8 cellular contexts compared by ENCODE assay signal in the genomic region with DNA sequence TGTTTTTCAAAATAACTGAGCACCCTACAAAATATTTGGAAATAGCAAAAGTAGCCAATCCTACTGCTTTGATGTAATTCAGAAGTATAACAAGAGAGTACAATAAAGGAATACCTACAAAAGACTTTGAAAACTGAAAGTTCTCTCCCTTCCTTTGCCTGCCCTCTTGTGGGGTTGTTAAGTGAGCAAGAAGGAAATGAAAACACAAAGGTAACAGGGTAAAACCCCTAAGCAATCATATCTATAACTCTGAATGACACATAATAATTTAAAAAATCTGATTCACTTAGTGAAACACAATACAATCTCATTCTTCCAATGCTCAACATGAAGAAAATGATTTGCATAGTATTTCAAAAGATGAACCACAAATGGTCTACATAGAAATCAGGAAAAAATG.
A peak's percentile ranks its signal among the peaks of the same experiment; 100 is the strongest.
DNase-seq lines count a peak whose midpoint lies in the region; ATAC-seq and TF ChIP-seq lines count a peak whose summit lies in the region.

No MANE protein-coding gene starts in this region.

- TF ChIP-seq CTCF in right lobe of liver (IDR thresholded peaks at IDR 0.05), result peak; percentile 36 to 51 (median 46)

- no peaks in the 10 kb centered on the region for H3K9me3 Mint-ChIP-seq in CD4-positive, alpha-beta memory T cell
- no peaks in the 10 kb centered on the region for H3K9me3 Mint-ChIP-seq in activated naive CD4-positive, alpha-beta T cell treated with anti-CD3 and anti-CD28 coated beads, Interleukin-2, amount 50 U/mL, for 72 hours

- intact Hi-C loops in CD4-positive, alpha-beta memory T cell (cut with micrococcal nuclease), result loop anchor here (1.0 to 5.0 kb wide), 3 partner anchors 100 to 281 kb away; partner anchors contain the start of gene FRYL
- intact Hi-C loops in right lobe of liver (cut with DNase I), result no loop called here

- ATAC-seq in GM18907 (IDR thresholded peaks at IDR 0.05; ENCODE audit: unreplicated experiment) (peak; percentile 80), HG03378 (IDR thresholded peaks at IDR 0.05; ENCODE audit: unreplicated experiment) (peak; percentile 78), right lobe of liver (peak; percentile 69 to 92 (median 72))
- peak; percentile 99 to 100 for ATAC-seq in activated naive CD4-positive, alpha-beta T cell treated with anti-CD3 and anti-CD28 coated beads, Interleukin-2, amount 50 U/mL, for 72 hours

- peak; percentile 26 to 45 (median 31) for DNase-seq in CD4-positive, alpha-beta memory T cell
- DNase-seq in activated naive CD4-positive, alpha-beta T cell treated with anti-CD3 and anti-CD28 coated beads, Interleukin-2, amount 50 U/mL, for 72 hours (ENCODE audit: low spot score in 2 of 2), result no peak
- DNase-seq in right lobe of liver, result no peak
- DNase-seq in NCI-H1092 (lab: John Stamatoyannopoulos, UW), result no peak
- DNase-seq in germinal center (ENCODE audit: low spot score), result no peak
- DNase-seq in stimulated activated CD4-positive, alpha-beta T cell treated with anti-CD3 and anti-CD28 coated beads, Interleukin-15, amount 100 ng/mL, for 24 hours, result no peak

- peaks cover 22% of the 10 kb centered on the region for H3K4me1 ChIP-seq in CD4-positive, alpha-beta memory T cell (ENCODE audit: insufficient read depth, low read length)
- H3K4me1 ChIP-seq in right lobe of liver, result no peaks in the 10 kb centered on the region

- peak overlapping the region in 5 of 7 donors; percentile 19 to 78 (median 64) for H3K27ac Mint-ChIP-seq in CD4-positive, alpha-beta memory T cell
- no peak overlapping the region for H3K27ac Mint-ChIP-seq in activated naive CD4-positive, alpha-beta T cell treated with anti-CD3 and anti-CD28 coated beads, Interleukin-2, amount 50 U/mL, for 72 hours

- peak overlapping the region in 1 of 8 donors; percentile 41 for H3K4me3 Mint-ChIP-seq in CD4-positive, alpha-beta memory T cell

- no peak overlapping the region for H3K27ac ChIP-seq in CD4-positive, alpha-beta memory T cell (ENCODE audit: low read depth, low read length)
- no peak overlapping the region for H3K27ac ChIP-seq in right lobe of liver

- H3K9me3 ChIP-seq in CD4-positive, alpha-beta memory T cell (ENCODE audit: control insufficient read depth in 1 of 2, low read length in 2 of 2), result no peaks in the 10 kb centered on the region
- no peaks in the 10 kb centered on the region for H3K9me3 ChIP-seq in right lobe of liver

- H3K4me1 Mint-ChIP-seq in CD4-positive, alpha-beta memory T cell, result peaks cover 34 to 49% (median 38%) of the 10 kb centered on the region in 4 donors

- no peak overlapping the region for H3K4me3 ChIP-seq in CD4-positive, alpha-beta memory T cell (ENCODE audit: low read length in 2 of 2)
- no peak overlapping the region for H3K4me3 ChIP-seq in right lobe of liver

- TF ChIP-seq POLR2A in right lobe of liver (IDR thresholded peaks at IDR 0.05), result no peak

- no peaks in the 10 kb centered on the region for H3K27me3 Mint-ChIP-seq in CD4-positive, alpha-beta memory T cell

- no peaks in the 10 kb centered on the region for H3K36me3 ChIP-seq in CD4-positive, alpha-beta memory T cell (ENCODE audit: insufficient read depth, low read length)
- H3K36me3 ChIP-seq in right lobe of liver, result no peaks in the 10 kb centered on the region

- CTCF ChIA-PET in CD4-positive, alpha-beta memory T cell (lab: Charles Lee; ENCODE audit: partially characterized antibody), result interaction anchor here (1.2 to 4.1 kb wide), 4 partner anchors 9 to 103 kb away, joined by 3 to 37 read pairs (median 5); no protein-coding TSS in a partner anchor

- H3K27me3 ChIP-seq in CD4-positive, alpha-beta memory T cell (ENCODE audit: insufficient read depth, low read length), result no peaks in the 10 kb centered on the region
- H3K27me3 ChIP-seq in right lobe of liver, result no peaks in the 10 kb centered on the region

- POLR2A ChIA-PET in CD4-positive, alpha-beta memory T cell (lab: Charles Lee; ENCODE audit: partially characterized antibody), result no interaction called here

- peaks cover 7 to 13% of the 10 kb centered on the region in 2 donors for H3K36me3 Mint-ChIP-seq in CD4-positive, alpha-beta memory T cell
- H3K36me3 Mint-ChIP-seq in activated naive CD4-positive, alpha-beta T cell treated with anti-CD3 and anti-CD28 coated beads, Interleukin-2, amount 50 U/mL, for 72 hours, result peaks cover 0 to 13% of the 10 kb centered on the region in 2 donors

Comparison
In these comparisons a context has a peak if more than half of its experiments do, and no peak if none do; other contexts are left out.
1. DNase-seq: peak in CD4-positive, alpha-beta memory T cell (5 of 5); none in activated naive CD4-positive, alpha-beta T cell treated with anti-CD3 and anti-CD28 coated beads, Interleukin-2, amount 50 U/mL, for 72 hours (0 of 2), right lobe of liver (0 of 3), NCI-H1092 (single experiment), germinal center (single experiment) and stimulated activated CD4-positive, alpha-beta T cell treated with anti-CD3 and anti-CD28 coated beads, Interleukin-15, amount 100 ng/mL, for 24 hours (single experiment).
2. H3K27ac Mint-ChIP-seq: peak in CD4-positive, alpha-beta memory T cell (5 of 7); none in activated naive CD4-positive, alpha-beta T cell treated with anti-CD3 and anti-CD28 coated beads, Interleukin-2, amount 50 U/mL, for 72 hours (0 of 2).
3. Peak in every context shown above with its lines, with median percentiles within 50 percentile points of each other: ATAC-seq.